Comparison of ENCODE assay signal across 1 cellular context in genomic region chr1:32205401-32206370, GRCh38.
TF ChIP-seq lines count a peak whose summit lies in the region.

IQCC (plus strand) TSS chr1:32205671; CDS start chr1:32205682, 11 bp downstream.

TF ChIP-seq in GM23338, 12 proteins besides CTCF, POLR2A, EP300 and RAD21 (continued from another document):
- TF ChIP-seq ZNF462 (CRISPR knock-in tag; IDR thresholded peaks at IDR 0.05), result no peak
- TF ChIP-seq, protein P1, sequence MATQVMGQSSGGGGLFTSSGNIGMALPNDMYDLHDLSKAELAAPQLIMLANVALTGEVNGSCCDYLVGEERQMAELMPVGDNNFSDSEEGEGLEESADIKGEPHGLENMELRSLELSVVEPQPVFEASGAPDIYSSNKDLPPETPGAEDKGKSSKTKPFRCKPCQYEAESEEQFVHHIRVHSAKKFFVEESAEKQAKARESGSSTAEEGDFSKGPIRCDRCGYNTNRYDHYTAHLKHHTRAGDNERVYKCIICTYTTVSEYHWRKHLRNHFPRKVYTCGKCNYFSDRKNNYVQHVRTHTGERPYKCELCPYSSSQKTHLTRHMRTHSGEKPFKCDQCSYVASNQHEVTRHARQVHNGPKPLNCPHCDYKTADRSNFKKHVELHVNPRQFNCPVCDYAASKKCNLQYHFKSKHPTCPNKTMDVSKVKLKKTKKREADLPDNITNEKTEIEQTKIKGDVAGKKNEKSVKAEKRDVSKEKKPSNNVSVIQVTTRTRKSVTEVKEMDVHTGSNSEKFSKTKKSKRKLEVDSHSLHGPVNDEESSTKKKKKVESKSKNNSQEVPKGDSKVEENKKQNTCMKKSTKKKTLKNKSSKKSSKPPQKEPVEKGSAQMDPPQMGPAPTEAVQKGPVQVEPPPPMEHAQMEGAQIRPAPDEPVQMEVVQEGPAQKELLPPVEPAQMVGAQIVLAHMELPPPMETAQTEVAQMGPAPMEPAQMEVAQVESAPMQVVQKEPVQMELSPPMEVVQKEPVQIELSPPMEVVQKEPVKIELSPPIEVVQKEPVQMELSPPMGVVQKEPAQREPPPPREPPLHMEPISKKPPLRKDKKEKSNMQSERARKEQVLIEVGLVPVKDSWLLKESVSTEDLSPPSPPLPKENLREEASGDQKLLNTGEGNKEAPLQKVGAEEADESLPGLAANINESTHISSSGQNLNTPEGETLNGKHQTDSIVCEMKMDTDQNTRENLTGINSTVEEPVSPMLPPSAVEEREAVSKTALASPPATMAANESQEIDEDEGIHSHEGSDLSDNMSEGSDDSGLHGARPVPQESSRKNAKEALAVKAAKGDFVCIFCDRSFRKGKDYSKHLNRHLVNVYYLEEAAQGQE (IDR thresholded peaks at IDR 0.05; ENCODE audit: unreplicated experiment), result no peak
